ENCODE assay signal across 25 cellular contexts in genomic region chr5:55917402-55918096, GRCh38.
"Had no signal": no experiment of that assay in that cellular context is flagged by ENCODE, and none has a peak within 500 bp of the region (broad histone marks: within the 10 kb centered on the region; RNA-seq: fewer than 3 reads in every experiment).

No MANE protein-coding gene starts in this region.

- H3K36me3 ChIP-seq: esophagus muscularis mucosa, heart left ventricle, left lung, neutrophil, right lobe of liver, tibial nerve had no signal

- DNase-seq: activated CD4-positive, alpha-beta memory T cell treated with anti-CD3 and anti-CD28 coated beads, Interleukin-2, amount 10 ng/mL, durations not matched to agents 7 days and 5 days; activated CD4-positive, alpha-beta T cell treated with anti-CD3 and anti-CD28 coated beads for 1 hour; activated CD4-positive, alpha-beta T cell treated with anti-CD3 and anti-CD28 coated beads, Interleukin-2, amount 10 ng/mL, durations not matched to agents 7 days and 5 days; activated CD8-positive, alpha-beta memory T cell treated with anti-CD3 and anti-CD28 coated beads, Interleukin-2, amount 50 U/mL, for 48 hours; activated gamma-delta T cell; activated naive CD4-positive, alpha-beta T cell treated with anti-CD3 and anti-CD28 coated beads, Interleukin-2, amount 50 U/mL, for 16 hours; activated T-cell treated with anti-CD3 and anti-CD28 coated beads, Interleukin-2, amount 50 U/mL, for 24 hours; amniotic stem cell; central memory CD4-positive, alpha-beta T cell; dermis blood vessel endothelial cell; effector CD4-positive, alpha-beta T cell; foreskin keratinocyte; heart left ventricle; left lung; mucosa of descending colon; right lobe of liver; stimulated activated CD4-positive, alpha-beta T cell treated with anti-CD3 and anti-CD28 coated beads, Interleukin-4, amount 100 ng/mL, for 4 hours; stimulated activated CD8-positive, alpha-beta memory T cell treated with anti-CD3 and anti-CD28 coated beads, Interleukin-4, amount 100 ng/mL, for 48 hours; stimulated activated naive B cell treated with anti-CD40 and anti-IgM and Interleukin-4, amounts not matched to agents 10 μg/mL and 1 μg/mL and 100 μg/mL, for 72 hours; T-helper 2 cell had no signal

- H3K4me1 ChIP-seq: esophagus muscularis mucosa, foreskin keratinocyte, left lung, right lobe of liver, tibial nerve had no signal

- H3K9me3 ChIP-seq: esophagus muscularis mucosa, heart left ventricle, left lung, mucosa of descending colon, neutrophil, right lobe of liver, tibial nerve had no signal

- H3K27me3 ChIP-seq: esophagus muscularis mucosa, foreskin keratinocyte, heart left ventricle, left lung, right lobe of liver, tibial nerve had no signal

- H3K4me2 ChIP-seq: smooth muscle cell had no signal

- ATAC-seq: foreskin keratinocyte, mucosa of descending colon had no signal

- H3K4me3 ChIP-seq: esophagus muscularis mucosa, heart left ventricle, left lung, lung, mucosa of descending colon, right lobe of liver, smooth muscle cell, tibial nerve had no signal

- H3K27ac ChIP-seq: esophagus muscularis mucosa, foreskin keratinocyte, heart left ventricle, left lung, neutrophil, right lobe of liver, tibial nerve had no signal
